ENCODE assay signal across 9 cellular contexts in genomic region chr10:99329891-99330674, GRCh38. TPM values are rescaled to one million over a fixed set of nuclear protein-coding genes. Genes with fewer than 3 reads are reported as not detected.
DNase-seq lines count a peak whose midpoint lies in the region; ATAC-seq, FAIRE-seq and TF ChIP-seq lines count a peak whose summit lies in the region.
"Had no signal": no experiment of that assay in that cellular context is flagged by ENCODE, and none has a peak within 500 bp of the region (broad histone marks: within the 10 kb centered on the region; RNA-seq: fewer than 3 reads in every experiment).

No MANE protein-coding gene starts in this region.

- ATAC-seq in GM19395 (IDR thresholded peaks at IDR 0.05; ENCODE audit: unreplicated experiment): peak; percentile 51

- no peaks in the 10 kb centered on the region for H3K9me3 Mint-ChIP-seq in stimulated activated naive CD8-positive, alpha-beta T cell treated with anti-CD3 and anti-CD28 coated beads, Interleukin-15, Interleukin-2, amounts not matched to agents 100 ng/mL and 50 ng/mL, for 24 hours

- no peaks in the 10 kb centered on the region for H3K36me3 Mint-ChIP-seq in stimulated activated naive CD8-positive, alpha-beta T cell treated with anti-CD3 and anti-CD28 coated beads, Interleukin-15, Interleukin-2, amounts not matched to agents 100 ng/mL and 50 ng/mL, for 24 hours (ENCODE audit: low read depth)

- H3K4me1 Mint-ChIP-seq in stimulated activated naive CD8-positive, alpha-beta T cell treated with anti-CD3 and anti-CD28 coated beads, Interleukin-15, Interleukin-2, amounts not matched to agents 100 ng/mL and 50 ng/mL, for 24 hours (ENCODE audit: low read depth): peaks cover 10% of the 10 kb centered on the region

- intact Hi-C loops in kidney (cut with DNase I) (no loop called here), posterior vena cava (cut with DNase I) (no loop called here)

- H3K27ac ChIP-seq in HUES6 (ENCODE audit: low read depth, low read length): no peak overlapping the region
- no peak overlapping the region for H3K27ac ChIP-seq in kidney (ENCODE audit: low read depth in 2 of 2, low read length in 2 of 2)
- H3K27ac ChIP-seq: epithelial cell of prostate had no signal

- TF ChIP-seq CTCF in kidney (IDR thresholded peaks at IDR 0.05; ENCODE audit: borderline replicate concordance, extremely low read depth, insufficient read depth): no peak

- no peaks in the 10 kb centered on the region for H3K4me1 ChIP-seq in HUES6 (ENCODE audit: control insufficient read depth, insufficient read depth, low read length)
- peaks cover 0 to 9% of the 10 kb centered on the region in 2 donors for H3K4me1 ChIP-seq in kidney (ENCODE audit: control insufficient read depth in 1 of 2, insufficient read depth in 1 of 2, low read depth in 1 of 2, low read length in 2 of 2)

- no peak for FAIRE-seq in kidney (lab: Jason Lieb, UNC)

- DNase-seq in AG20443 (ENCODE audit: low spot score) (peak; percentile 63), astrocyte of the hippocampus (ENCODE audit: low read depth, low spot score) (peak; percentile 69), kidney (peak; percentile 75), posterior vena cava (ENCODE audit: low spot score) (no peak)
- DNase-seq in stimulated activated naive CD4-positive, alpha-beta T cell treated with Interleukin-2 at 50 U/mL for 16 hours (lab: John Stamatoyannopoulos, UW): no peak

- no peaks in the 10 kb centered on the region for H3K9me3 ChIP-seq in HUES6 (ENCODE audit: control insufficient read depth, insufficient read depth, low read depth, low read length)
- no peaks in the 10 kb centered on the region for H3K9me3 ChIP-seq in kidney (ENCODE audit: control insufficient read depth in 1 of 2, low read length in 2 of 2)

- H3K4me3 Mint-ChIP-seq in stimulated activated naive CD8-positive, alpha-beta T cell treated with anti-CD3 and anti-CD28 coated beads, Interleukin-15, Interleukin-2, amounts not matched to agents 100 ng/mL and 50 ng/mL, for 24 hours: peak overlapping the region; percentile 41

- no peak overlapping the region for H3K27ac Mint-ChIP-seq in stimulated activated naive CD8-positive, alpha-beta T cell treated with anti-CD3 and anti-CD28 coated beads, Interleukin-15, Interleukin-2, amounts not matched to agents 100 ng/mL and 50 ng/mL, for 24 hours

- H3K27me3 Mint-ChIP-seq in stimulated activated naive CD8-positive, alpha-beta T cell treated with anti-CD3 and anti-CD28 coated beads, Interleukin-15, Interleukin-2, amounts not matched to agents 100 ng/mL and 50 ng/mL, for 24 hours: peaks cover 49% of the 10 kb centered on the region

- peaks cover 57% of the 10 kb centered on the region for H3K27me3 ChIP-seq in HUES6 (ENCODE audit: control insufficient read depth, insufficient read depth, low read length)

- H3K9ac ChIP-seq in HUES6 (ENCODE audit: low read length) (no peak overlapping the region), kidney (ENCODE audit: low read length in 2 of 2) (no peak overlapping the region)

- peak overlapping the region; percentile 58 for H3K4me3 ChIP-seq in HUES6 (ENCODE audit: low read depth, low read length)
- peak overlapping the region in 1 of 2 donors; percentile 46 for H3K4me3 ChIP-seq in kidney (ENCODE audit: low read length in 2 of 2)

- no peaks in the 10 kb centered on the region for H3K36me3 ChIP-seq in HUES6 (ENCODE audit: control insufficient read depth, insufficient read depth, low read length)
- no peaks in the 10 kb centered on the region for H3K36me3 ChIP-seq in kidney (ENCODE audit: control insufficient read depth in 1 of 2, insufficient read depth in 2 of 2, low read length in 2 of 2)

RNA-seq across cellular contexts. Expression of gene CNNM1, which starts 0.9 kb away (rescaled TPM):
- total RNA-seq in kidney (0.85 TPM), posterior vena cava (under 1 TPM; 0.19 to 0.24 TPM)
- polyA plus RNA-seq in kidney (ENCODE audit: insufficient read depth, low read depth, low replicate concordance): 0.49 TPM

Comparison
In these comparisons a context has a peak if more than half of its experiments do, and no peak if none do; other contexts are left out.
1. DNase-seq: peak in AG20443 (single experiment), astrocyte of the hippocampus (single experiment) and kidney (single experiment); none in posterior vena cava (single experiment) and stimulated activated naive CD4-positive, alpha-beta T cell treated with Interleukin-2 at 50 U/mL for 16 hours (single experiment).